ENCODE assay signal across 8 cellular contexts in the genomic region with DNA sequence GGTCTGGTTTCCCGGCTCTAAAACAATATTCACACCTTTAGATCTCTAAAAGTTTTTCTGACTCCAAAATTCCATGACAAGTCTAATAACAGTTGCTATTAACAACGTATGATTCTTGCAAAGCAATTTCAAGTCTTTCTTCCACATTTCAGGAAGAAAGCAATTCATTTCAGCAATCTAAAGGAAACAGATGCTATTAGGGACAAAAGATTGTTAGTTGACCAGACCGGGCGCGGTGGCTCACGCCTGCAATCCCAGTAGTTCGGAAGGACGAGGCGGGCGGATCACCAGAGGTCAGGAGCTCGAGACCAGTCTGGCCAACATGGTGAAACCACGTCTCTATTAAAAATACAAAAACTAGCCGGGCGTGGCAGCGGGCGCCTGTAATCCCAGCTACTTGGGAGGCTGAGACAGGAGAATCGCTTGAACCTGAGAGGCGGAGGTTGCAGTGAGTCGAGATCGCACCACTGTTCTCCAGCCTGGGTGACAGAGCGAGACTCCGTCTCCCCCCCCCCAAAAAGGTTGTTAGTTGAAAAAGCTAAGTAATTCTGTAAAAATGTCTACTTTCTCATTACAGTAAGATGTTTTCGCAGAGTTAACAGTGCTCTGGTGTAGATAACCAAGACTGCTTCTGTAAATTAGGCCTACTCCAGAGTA. TPM values are rescaled to one million over a fixed set of nuclear protein-coding genes. Genes with fewer than 3 reads are reported as not detected.
DNase-seq lines count a peak whose midpoint lies in the region; ATAC-seq, FAIRE-seq and TF ChIP-seq lines count a peak whose summit lies in the region.
"Had no signal": no experiment of that assay in that cellular context is flagged by ENCODE, and none has a peak within 500 bp of the region (broad histone marks: within the 10 kb centered on the region; RNA-seq: fewer than 3 reads in every experiment).

No MANE protein-coding gene starts in this region.

- peaks cover 5% of the 10 kb centered on the region; the same call in 1 of the 2 replicates for H4K20me1 ChIP-seq in K562 (replicated peaks; ENCODE audit: control insufficient read depth, insufficient read depth, low read length)

- 1% methylated on average over 21 of the region's 23 CpGs for WGBS in K562 (ENCODE audit: insufficient coverage, low coverage, missing lambda C conversion rate)

- no peak for FAIRE-seq in K562 (lab: Jason Lieb, UNC)

- H3K36me3 ChIP-seq in K562 (ENCODE audit: control insufficient read depth, insufficient read depth, low read length) (no peaks in the 10 kb centered on the region), left lung (no peaks in the 10 kb centered on the region), thoracic aorta (no peaks in the 10 kb centered on the region)

- no peak for TF ChIP-seq POLR2A in K562 (conservative IDR thresholded peaks at IDR 0.05)

- H3K79me2 ChIP-seq in K562 (ENCODE audit: control insufficient read depth, insufficient read depth, low read length): peaks cover 74% of the 10 kb centered on the region

- TF ChIP-seq EP300 in K562 (IDR thresholded peaks at IDR 0.05; ENCODE audit: low read length): no peak

- peak overlapping the region; percentile 95 for H3K4me2 ChIP-seq in K562 (ENCODE audit: insufficient read depth, low read length)

- H3K27me3 ChIP-seq in K562 (ENCODE audit: control insufficient read depth in 2 of 2, insufficient read depth in 2 of 2, low read length in 2 of 2): no peaks in the 10 kb centered on the region
- H3K27me3 ChIP-seq in left lung: no peaks in the 10 kb centered on the region
- H3K27me3 ChIP-seq in thoracic aorta (replicated peaks; ENCODE audit: insufficient read depth): no peaks in the 10 kb centered on the region

- peak; percentile 19 for ATAC-seq in K562
- no peak for ATAC-seq in left lung
- no peak for ATAC-seq in thoracic aorta (ENCODE audit: insufficient number of reproducible peaks, low FRiP score, low read depth)
- no peak for ATAC-seq in GM18502 (IDR thresholded peaks at IDR 0.05; ENCODE audit: poor library complexity, unreplicated experiment)

- POLR2A ChIA-PET in K562 (lab: Yijun Ruan, JAX): interaction anchor here (1.4 to 2.5 kb wide), 3 partner anchors 9 to 13 kb away, joined by 5 to 12 read pairs (median 11); no protein-coding TSS in a partner anchor

- H3K9ac ChIP-seq in K562 (ENCODE audit: insufficient read depth in 1 of 2, low read depth in 2 of 2, low read length in 2 of 2): peak overlapping the region; percentile 20 to 81; a peak in 3 of 4 replicates

- H3K9me3 ChIP-seq in K562 (replicated peaks; ENCODE audit: control insufficient read depth, insufficient read depth, low read depth, low read length): no peaks in the 10 kb centered on the region
- H3K9me3 ChIP-seq in left lung: no peaks in the 10 kb centered on the region
- H3K9me3 ChIP-seq in thoracic aorta: no peaks in the 10 kb centered on the region

- no TSS peak for BruUV-seq in K562 (replicated peaks; lab: Mats Ljungman, UMichigan)

- no peaks in the 10 kb centered on the region for H3K9me1 ChIP-seq in K562 (ENCODE audit: control insufficient read depth, insufficient read depth, low read length)

- CTCF ChIA-PET in K562 (lab: Yijun Ruan, JAX; ENCODE audit: low intra/inter-chr PET ratio): no interaction called here

- peak overlapping the region; percentile 40; the same call in 1 of the 2 replicates for H2AFZ ChIP-seq in K562 (ENCODE audit: low read depth, low read length)

- TF ChIP-seq CTCF in LNCaP clone FGC (IDR thresholded peaks at IDR 0.05; ENCODE audit: control insufficient read depth, extremely low read depth, insufficient read depth) (no peak), K562 (IDR thresholded peaks at IDR 0.05 in 2 of 3, conservative IDR thresholded peaks at IDR 0.05 in 1 of 3; ENCODE audit: insufficient read depth in 2 of 3, low read depth in 1 of 3, low read length in 3 of 3) (no peak), left lung (IDR thresholded peaks at IDR 0.05) (no peak), thoracic aorta (IDR thresholded peaks at IDR 0.05) (no peak)

- intact Hi-C loops in K562 (cut with micrococcal nuclease): loop anchor here (5.0 kb wide), 2 partner anchors 49 to 64 kb away; no protein-coding TSS in a partner anchor
- intact Hi-C loops in left lung (cut with DNase I): no loop called here

- H3K27ac ChIP-seq in K562 (ENCODE audit: extremely low read depth, low read depth, low read length): peak overlapping the region; percentile 88
- peak overlapping the region; percentile 96 for H3K27ac ChIP-seq in left lung
- H3K27ac ChIP-seq in thoracic aorta: peak overlapping the region; percentile 88 to 92

- H3K4me1 ChIP-seq in K562 (replicated peaks in 1 of 2; ENCODE audit: control insufficient read depth in 2 of 2, insufficient read depth in 2 of 2, low read length in 2 of 2) (peaks cover 0 to 8% of the 10 kb centered on the region in 2 experiments; a peak in 3 of 5 replicates), left lung (peaks cover 4 to 55% of the 10 kb centered on the region in 2 donors), thoracic aorta (ENCODE audit: control insufficient read depth in 1 of 2, low read depth in 2 of 2) (peaks cover 0 to 36% of the 10 kb centered on the region in 2 donors)

- H3K4me3 ChIP-seq in LNCaP clone FGC (ENCODE audit: low read depth, low read length): peak overlapping the region; percentile 59
- H3K4me3 ChIP-seq in K562: peak overlapping the region; percentile 86
- H3K4me3 ChIP-seq in left lung: peak overlapping the region; percentile 67 to 89
- H3K4me3 ChIP-seq in thoracic aorta: peak overlapping the region; percentile 77

- no peak for DNase-seq in LNCaP clone FGC (ENCODE audit: low read depth)
- DNase-seq in K562 (ENCODE audit: extremely low read depth in 1 of 4, low spot score in 3 of 4): peak in 1 of 4 experiments; percentile 25
- peak in 1 of 2 donors; percentile 78 for DNase-seq in left lung
- DNase-seq in thoracic aorta (ENCODE audit: low spot score): no peak
- no peak for DNase-seq in dedifferentiated amniotic fluid mesenchymal stem cell (ENCODE audit: extremely low spot score)
- no peak for DNase-seq in NCI-H187 (lab: John Stamatoyannopoulos, UW)

- in situ Hi-C loops in K562 (cut with MboI): no loop called here

- TF ChIP-seq RAD21 in K562 (CRISPR knock-in tag; conservative IDR thresholded peaks at IDR 0.05 in 1 of 2, IDR thresholded peaks at IDR 0.05 in 1 of 2): no peak

TF ChIP-seq in K562, 482 proteins besides CTCF, POLR2A, EP300 and RAD21 (continues in another document):
- TF ChIP-seq ZNF184 (CRISPR knock-in tag; IDR thresholded peaks at IDR 0.05) (no peak), L3MBTL2 (IDR thresholded peaks at IDR 0.05) (0 out of 2 replicates have a peak, but pooled peaks have one; percentile 36), CHD2 (IDR thresholded peaks at IDR 0.05; ENCODE audit: low read depth, low read length) (no peak), ZC3H8 (IDR thresholded peaks at IDR 0.05) (no peak), CXXC5 (CRISPR knock-in tag; IDR thresholded peaks at IDR 0.05) (0 out of 2 replicates have a peak, but pooled peaks have one; percentile 10)
- TF ChIP-seq, protein P1, sequence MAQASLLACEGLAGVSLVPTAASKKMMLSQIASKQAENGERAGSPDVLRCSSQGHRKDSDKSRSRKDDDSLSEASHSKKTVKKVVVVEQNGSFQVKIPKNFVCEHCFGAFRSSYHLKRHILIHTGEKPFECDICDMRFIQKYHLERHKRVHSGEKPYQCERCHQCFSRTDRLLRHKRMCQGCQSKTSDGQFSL (CRISPR knock-in tag; IDR thresholded peaks at IDR 0.05): peak; percentile 47; the same call in 1 of the 2 replicates
- TF ChIP-seq, protein P1 (tag; IDR thresholded peaks at IDR 0.05): peak in 1 of 2 experiments; percentile 45; a peak in 1 of 4 replicates

RNA-seq across cellular contexts. Expression of a gene that starts 1.3 kb away (rescaled TPM):
- total RNA-seq in K562 (2011; cell fraction: chromatin; rRNA removed; ENCODE audit: low replicate concordance): 9.3 and 32.8 TPM in 2 replicates
- total RNA-seq in K562 (2011; cell fraction: nucleolus; rRNA removed): 6.2 and 9.1 TPM in 2 replicates
- 11.4 and 16.4 TPM in 2 replicates for total RNA-seq in K562 (2011; cell fraction: nucleoplasm; rRNA removed)
- total RNA-seq in K562 (2014; rRNA removed): 5.3 and 5.8 TPM in 2 replicates
- total RNA-seq in K562 (2014; rRNA removed; fragmentation: Illumina TruSeq; extraction: Trizol): 8.5 and 9.6 TPM in 2 replicates
- total RNA-seq in K562 (2015; rRNA removed; fragmentation: Illumina TruSeq; extraction: Trizol): 8.7 and 9.8 TPM in 2 replicates
- 12.3 and 12.9 TPM in 2 replicates for total RNA-seq in K562 (2021)
- polyA plus RNA-seq in K562 (2011; rRNA removed): 7.1 and 7.6 TPM in 2 replicates
- 5.3 and 6.2 TPM in 2 replicates for polyA plus RNA-seq in K562 (2011; cell fraction: cytosol; rRNA removed)
- polyA plus RNA-seq in K562 (2011; cell fraction: nucleus; rRNA removed): 5.9 and 7.2 TPM in 2 replicates
- polyA plus RNA-seq in K562 (2012): 5.0 TPM in 2 replicates
- polyA plus RNA-seq in K562 (2014; fragmentation: Illumina TruSeq; extraction: Trizol): 5.8 and 6.2 TPM in 2 replicates
- polyA plus RNA-seq in K562 (2014; fragmentation: Nextera tagmentation; extraction: Ambion mirVana): 1 to 10 TPM; 2.5 to 4.5 TPM
- 4.5 and 5.2 TPM in 2 replicates for polyA plus RNA-seq in K562 (2014; rRNA removed)
- polyA minus RNA-seq in K562 (2011; rRNA and poly(A)+ RNA removed): 15.0 and 16.7 TPM in 2 replicates
- 7.6 and 9.7 TPM in 2 replicates for polyA minus RNA-seq in K562 (2011; cell fraction: cytosol; rRNA and poly(A)+ RNA removed)
- 3.8 and 5.8 TPM in 2 replicates for polyA minus RNA-seq in K562 (2011; cell fraction: nucleus; rRNA and poly(A)+ RNA removed)
- total RNA-seq in left lung: 10 to 100 TPM; 32.1 to 35.9 TPM
- total RNA-seq in thoracic aorta: 10 to 100 TPM; 21.9 to 30.5 TPM

RNA-seq across cellular contexts. Expression of a gene that starts 15.5 kb away (rescaled TPM):
- not detected in 2 replicates for total RNA-seq in K562 (2011; cell fraction: chromatin; rRNA removed; ENCODE audit: low replicate concordance)
- total RNA-seq in K562 (2011; cell fraction: nucleolus; rRNA removed): not detected in 2 replicates
- not detected in 2 replicates for total RNA-seq in K562 (2011; cell fraction: nucleoplasm; rRNA removed)
- total RNA-seq in K562 (2014; rRNA removed) (not detected in 2 replicates), K562 (2014; rRNA removed; fragmentation: Illumina TruSeq; extraction: Trizol) (not detected in 2 replicates), K562 (2015; rRNA removed; fragmentation: Illumina TruSeq; extraction: Trizol) (not detected in 2 replicates), K562 (2021) (not detected in 2 replicates), left lung (not detected), thoracic aorta (not detected)
- polyA plus RNA-seq in K562 (2011; rRNA removed) (not detected in 2 replicates), K562 (2014; fragmentation: Illumina TruSeq; extraction: Trizol) (not detected in 2 replicates), K562 (2014; fragmentation: Nextera tagmentation; extraction: Ambion mirVana) (not detected), K562 (2014; rRNA removed) (not detected in 2 replicates)
- not detected in 2 replicates for polyA plus RNA-seq in K562 (2011; cell fraction: cytosol; rRNA removed)
- not detected in 2 replicates for polyA plus RNA-seq in K562 (2011; cell fraction: nucleus; rRNA removed)
- not detected in 2 replicates for polyA plus RNA-seq in K562 (2012)
- polyA minus RNA-seq in K562 (2011; rRNA and poly(A)+ RNA removed): not detected in 2 replicates
- polyA minus RNA-seq in K562 (2011; cell fraction: cytosol; rRNA and poly(A)+ RNA removed): not detected in 2 replicates
- not detected in 2 replicates for polyA minus RNA-seq in K562 (2011; cell fraction: nucleus; rRNA and poly(A)+ RNA removed)
- total RNA-seq: T-helper 1 cell treated with Interleukin-12 subunit alpha and Interleukin-12 subunit beta and Interleukin-4 antibody, amounts not matched to agents 30 ng/mL and 1 ng/mL, for 36 hours had no signal
